In genomic region chr5:109803854-109804253, GRCh38 we compare ENCODE assay signal across 16 cellular contexts.
DNase-seq lines count a peak whose midpoint lies in the region; ATAC-seq and TF ChIP-seq lines count a peak whose summit lies in the region.
"Had no signal": no experiment of that assay in that cellular context is flagged by ENCODE, and none has a peak within 500 bp of the region (broad histone marks: within the 10 kb centered on the region; RNA-seq: fewer than 3 reads in every experiment).

No MANE protein-coding gene starts in this region.

- H3K14ac ChIP-seq in trophoblast cell (ENCODE audit: low read length), result no peak overlapping the region

- peaks cover 18% of the 10 kb centered on the region for H3K36me3 Mint-ChIP-seq in neural progenitor cell

- TF ChIP-seq POLR2A in heart left ventricle (IDR thresholded peaks at IDR 0.05), result no peak

- H3K18ac ChIP-seq in trophoblast cell (ENCODE audit: low read length), result no peak overlapping the region

- H2AK5ac ChIP-seq in trophoblast cell (ENCODE audit: low read length), result no peak overlapping the region

- H4K12ac ChIP-seq in trophoblast cell (ENCODE audit: low read depth, low read length), result no peak overlapping the region

- H3K27ac Mint-ChIP-seq in neural progenitor cell, result peak overlapping the region; percentile 64
- H3K27ac Mint-ChIP-seq: CD14-positive monocyte had no signal

- peaks cover 26% of the 10 kb centered on the region for H3K4me1 Mint-ChIP-seq in neural progenitor cell
- H3K4me1 Mint-ChIP-seq: CD14-positive monocyte had no signal

- H3K9ac ChIP-seq in neural progenitor cell (no peak overlapping the region), trophoblast cell (ENCODE audit: low read length) (no peak overlapping the region)

- H4K8ac ChIP-seq in trophoblast cell (ENCODE audit: low read depth, low read length), result no peak overlapping the region

- no peak overlapping the region for H3K23ac ChIP-seq in trophoblast cell (ENCODE audit: low read length)

- H3K4me3 ChIP-seq in neural progenitor cell (no peak overlapping the region), dorsolateral prefrontal cortex (no peak overlapping the region), heart left ventricle (no peak overlapping the region), trophoblast cell (ENCODE audit: low read depth, low read length) (no peak overlapping the region)

- peaks cover 7% of the 10 kb centered on the region for H4K20me1 ChIP-seq in neural progenitor cell (ENCODE audit: low read depth)

- no peak overlapping the region for H2BK12ac ChIP-seq in trophoblast cell (ENCODE audit: low read length)

- intact Hi-C loops in dorsolateral prefrontal cortex (cut with DNase I) (no loop called here), heart left ventricle (cut with DNase I) (no loop called here)

- H3K4me2 ChIP-seq in neural progenitor cell (no peak overlapping the region), trophoblast cell (ENCODE audit: low read length) (no peak overlapping the region)

- DNase-seq in Caki2 (ENCODE audit: low read depth), result peak; percentile 31
- DNase-seq in kidney glomerular epithelial cell (lab: John Stamatoyannopoulos, UW), result peak; percentile 72
- DNase-seq in neural progenitor cell (ENCODE audit: low spot score), result no peak
- no peak for DNase-seq in dorsolateral prefrontal cortex
- no peak for DNase-seq in heart left ventricle
- DNase-seq in trophoblast cell, result no peak
- DNase-seq: DND-41, GDM1, H9, MV-4-11, NCI-H1417 treated with DMSO at 0.1 percent for 48 hours, NCI-H2029 treated with DMSO at 0.1 percent for 48 hours, NCI-H510A treated with DMSO at 0.1 percent for 48 hours had no signal

- no peak overlapping the region for H2BK5ac ChIP-seq in trophoblast cell (ENCODE audit: low read depth, low read length, poor library complexity)

- H2AFZ ChIP-seq in neural progenitor cell (replicated peaks) (no peak overlapping the region), trophoblast cell (ENCODE audit: insufficient read depth, low read length, poor library complexity) (no peak overlapping the region)

- TF ChIP-seq CTCF in neural progenitor cell (IDR thresholded peaks at IDR 0.05) (no peak), dorsolateral prefrontal cortex (IDR thresholded peaks at IDR 0.05 in 54 of 56, conservative IDR thresholded peaks at IDR 0.05 in 2 of 56; ENCODE audit: low read depth in 1 of 56, partially characterized antibody in 56 of 56) (no peak), heart left ventricle (IDR thresholded peaks at IDR 0.05) (no peak)

- H3F3A ChIP-seq in neural progenitor cell (ENCODE audit: low read depth), result peaks cover 19% of the 10 kb centered on the region

- no peak overlapping the region for H4K91ac ChIP-seq in trophoblast cell (ENCODE audit: low read depth, low read length)

- H3K79me2 ChIP-seq in neural progenitor cell (ENCODE audit: low read depth) (no peaks in the 10 kb centered on the region), trophoblast cell (ENCODE audit: control insufficient read depth, insufficient read depth, low read length, poor library complexity) (no peaks in the 10 kb centered on the region)

- no peak overlapping the region for H3K4me3 Mint-ChIP-seq in neural progenitor cell
- H3K4me3 Mint-ChIP-seq: CD14-positive monocyte, H9 had no signal

- no peaks in the 10 kb centered on the region for H3K79me1 ChIP-seq in trophoblast cell (ENCODE audit: low read length)

- 94 to 96% (median 95%) methylated on average over 2 of the region's 2 CpGs for WGBS in heart left ventricle, 4 donors
- WGBS in trophoblast cell (ENCODE audit: extremely low coverage, insufficient coverage, insufficient read length), result no CpG with 5 or more reads among the region's 2 CpGs

- no peak overlapping the region for H3K4ac ChIP-seq in trophoblast cell (ENCODE audit: low read depth, low read length)

- H3K4me1 ChIP-seq in neural progenitor cell (peaks cover 16% of the 10 kb centered on the region), heart left ventricle (peaks cover 0 to 6% (median 0%) of the 10 kb centered on the region in 12 donors), trophoblast cell (ENCODE audit: control insufficient read depth in 1 of 2, insufficient read depth in 2 of 2, low read length in 2 of 2) (no peaks in the 10 kb centered on the region)

- H3K36me3 ChIP-seq in neural progenitor cell (peaks cover 11% of the 10 kb centered on the region), heart left ventricle (peaks cover 0 to 6% (median under 1%) of the 10 kb centered on the region in 9 donors), trophoblast cell (ENCODE audit: control insufficient read depth in 1 of 2, insufficient read depth in 2 of 2, low read length in 2 of 2) (peaks cover 3 to 10% of the 10 kb centered on the region in 2 experiments)

- peak overlapping the region; percentile 2 for H3K27ac ChIP-seq in neural progenitor cell
- H3K27ac ChIP-seq in dorsolateral prefrontal cortex, result no peak overlapping the region
- no peak overlapping the region for H3K27ac ChIP-seq in heart left ventricle
- H3K27ac ChIP-seq in trophoblast cell (ENCODE audit: low read depth, low read length), result no peak overlapping the region

- in situ Hi-C loops in Caki2 (cut with HindIII; ENCODE audit: low pct_unique_long_range_greater_than_20kb, low sequenced_read_pairs), result no loop called here

- peak; percentile 32 for ATAC-seq in HG03175 (IDR thresholded peaks at IDR 0.05; ENCODE audit: unreplicated experiment)
- no peak for ATAC-seq in HG03565 (IDR thresholded peaks at IDR 0.05; ENCODE audit: unreplicated experiment)
- ATAC-seq in heart left ventricle, result no peak

- no peaks in the 10 kb centered on the region for H3K27me3 Mint-ChIP-seq in neural progenitor cell (ENCODE audit: insufficient read depth, low read depth)

- no peaks in the 10 kb centered on the region for H3K9me3 ChIP-seq in neural progenitor cell (ENCODE audit: low read depth)
- peaks cover 0 to 1% (median 0%) of the 10 kb centered on the region in 12 donors for H3K9me3 ChIP-seq in heart left ventricle
- no peaks in the 10 kb centered on the region for H3K9me3 ChIP-seq in trophoblast cell (ENCODE audit: insufficient read depth, low read depth, low read length)

- H3K27me3 ChIP-seq in neural progenitor cell (no peaks in the 10 kb centered on the region), dorsolateral prefrontal cortex (no peaks in the 10 kb centered on the region), heart left ventricle (no peaks in the 10 kb centered on the region), trophoblast cell (ENCODE audit: insufficient read depth, low read length) (no peaks in the 10 kb centered on the region)

- no peak overlapping the region for H2BK120ac ChIP-seq in trophoblast cell (ENCODE audit: insufficient read depth, low read length, poor library complexity)

- H3K9me3 Mint-ChIP-seq in neural progenitor cell, result no peaks in the 10 kb centered on the region
- H3K9me3 Mint-ChIP-seq: H9 had no signal

Comparison
In these comparisons a context has a peak if more than half of its experiments do, and no peak if none do; other contexts are left out.
1. DNase-seq: peak in Caki2 (single experiment) and kidney glomerular epithelial cell (single experiment); none in neural progenitor cell (single experiment), dorsolateral prefrontal cortex (0 of 10), heart left ventricle (0 of 5) and trophoblast cell (0 of 2).